Comparison of ENCODE assay signal across 21 cellular contexts in genomic region chr5:174601937-174602336, GRCh38.
A peak's percentile ranks its signal among the peaks of the same experiment; 100 is the strongest.
DNase-seq lines count a peak whose midpoint lies in the region; ATAC-seq lines count a peak whose summit lies in the region.
"Had no signal": no experiment of that assay in that cellular context is flagged by ENCODE, and none has a peak within 500 bp of the region (broad histone marks: within the 10 kb centered on the region; RNA-seq: fewer than 3 reads in every experiment).

No MANE protein-coding gene starts in this region.

- H3K4me2 ChIP-seq in mesendoderm (ENCODE audit: low read length): no peak overlapping the region

- H3K27me3 ChIP-seq in NT2/D1 (ENCODE audit: insufficient read depth, insufficient read length) (no peaks in the 10 kb centered on the region), mesendoderm (ENCODE audit: insufficient read depth, low read length, poor library complexity) (no peaks in the 10 kb centered on the region)

- H3K56ac ChIP-seq in mesendoderm (ENCODE audit: low read length): no peak overlapping the region

- H2BK15ac ChIP-seq in mesendoderm (replicated peaks; ENCODE audit: low read depth): no peak overlapping the region

- no peak overlapping the region for H3K4ac ChIP-seq in mesendoderm (ENCODE audit: low read depth, low read length)

- WGBS in mesendoderm (ENCODE audit: extremely low coverage, insufficient coverage, low lambda C conversion rate): no CpG with 5 or more reads among the region's 1 CpG

- no peak overlapping the region for H2BK5ac ChIP-seq in mesendoderm (ENCODE audit: low read length)

- no peak overlapping the region for H4K8ac ChIP-seq in mesendoderm (ENCODE audit: low read depth, low read length)

- no peaks in the 10 kb centered on the region for H3K36me3 ChIP-seq in NT2/D1 (ENCODE audit: insufficient read depth, insufficient read length, low read length)
- H3K36me3 ChIP-seq in mesendoderm (ENCODE audit: control insufficient read depth, insufficient read depth, low read length): no peaks in the 10 kb centered on the region

- no peak overlapping the region for H4K5ac ChIP-seq in mesendoderm (ENCODE audit: low read length)

- H2BK120ac ChIP-seq in mesendoderm (ENCODE audit: low read depth, low read length): no peak overlapping the region

- ATAC-seq in stimulated activated naive CD8-positive, alpha-beta T cell treated with anti-CD3 and anti-CD28 coated beads, Interleukin-15, Interleukin-2, amounts not matched to agents 100 U/mL and 50 U/mL, for 24 hours: no peak
- ATAC-seq: activated CD4-positive, alpha-beta T cell treated with anti-CD3 and anti-CD28 coated beads for 36 hours; naive thymus-derived CD4-positive, alpha-beta T cell had no signal

- H3K4me3 ChIP-seq in NT2/D1 (ENCODE audit: insufficient read length, low read depth): no peak overlapping the region
- no peak overlapping the region for H3K4me3 ChIP-seq in mesendoderm (ENCODE audit: low read length)
- H3K4me3 ChIP-seq: dorsolateral prefrontal cortex had no signal

- H3K23ac ChIP-seq in mesendoderm (ENCODE audit: low read length): no peak overlapping the region

- no peak overlapping the region for H3K18ac ChIP-seq in mesendoderm (ENCODE audit: low read length)

- H3K4me1 ChIP-seq in NT2/D1 (ENCODE audit: insufficient read depth, insufficient read length) (no peaks in the 10 kb centered on the region), mesendoderm (ENCODE audit: control insufficient read depth, low read depth, low read length) (peaks cover 4% of the 10 kb centered on the region)

- DNase-seq in Caki2 (ENCODE audit: low read depth) (peak; percentile 95), NT2/D1 (ENCODE audit: low read depth, low spot score) (peak; percentile 9), fibroblast of peridontal ligament (ENCODE audit: extremely low read depth) (peak; percentile 10), mesendoderm (peak; percentile 71), NCI-H2029 treated with DMSO at 0.1 percent for 48 hours (lab: John Stamatoyannopoulos, UW) (no peak), OCI-M2 (lab: John Stamatoyannopoulos, UW; ENCODE audit: unreplicated experiment) (no peak), NCI-H128 (lab: John Stamatoyannopoulos, UW; ENCODE audit: unreplicated experiment) (no peak)
- no peak for DNase-seq in stimulated activated naive CD8-positive, alpha-beta T cell treated with anti-CD3 and anti-CD28 coated beads, Interleukin-15, Interleukin-2, amounts not matched to agents 100 U/mL and 50 U/mL, for 24 hours
- DNase-seq: activated CD4-positive, alpha-beta T cell treated with anti-CD3 and anti-CD28 coated beads for 36 hours; aorta; DMS153; dorsolateral prefrontal cortex; Kasumi-1; kidney glomerular epithelial cell; naive thymus-derived CD4-positive, alpha-beta T cell; NCI-H1092; NCI-H2029; NCI-H226; NCI-H82; stimulated activated CD4-positive, alpha-beta T cell treated with anti-CD3 and anti-CD28 coated beads, Interleukin-12 subunit alpha, Interleukin-12 subunit beta, amount 100 ng/mL, for 4 hours had no signal

- no peaks in the 10 kb centered on the region; the same call in 1 of the 2 replicates for H3K9me3 ChIP-seq in NT2/D1 (ENCODE audit: insufficient read depth, low read length)

- no peak overlapping the region for H2AK5ac ChIP-seq in mesendoderm (ENCODE audit: low read length)

- H3K79me1 ChIP-seq in mesendoderm (ENCODE audit: low read length): no peaks in the 10 kb centered on the region

- no peak overlapping the region for H3K27ac ChIP-seq in mesendoderm (ENCODE audit: low read depth, low read length)
- H3K27ac ChIP-seq: C4-2B, dorsolateral prefrontal cortex had no signal

- H3K9ac ChIP-seq in NT2/D1 (ENCODE audit: insufficient read length, low read depth) (no peak overlapping the region), mesendoderm (ENCODE audit: low read length) (no peak overlapping the region)

- H3K79me2 ChIP-seq in mesendoderm (ENCODE audit: control insufficient read depth, insufficient read depth, low read length): no peaks in the 10 kb centered on the region

- in situ Hi-C loops in Caki2 (cut with HindIII; ENCODE audit: low pct_unique_long_range_greater_than_20kb, low sequenced_read_pairs): no loop called here

Comparison
In these comparisons a context has a peak if more than half of its experiments do, and no peak if none do; other contexts are left out.
1. DNase-seq: peak in Caki2 (single experiment), NT2/D1 (single experiment), fibroblast of peridontal ligament (single experiment) and mesendoderm (single experiment); none in stimulated activated naive CD8-positive, alpha-beta T cell treated with anti-CD3 and anti-CD28 coated beads, Interleukin-15, Interleukin-2, amounts not matched to agents 100 U/mL and 50 U/mL, for 24 hours (single experiment), NCI-H2029 treated with DMSO at 0.1 percent for 48 hours (single experiment), OCI-M2 (single experiment) and NCI-H128 (single experiment).